ENCODE assay signal across 1 cellular context in genomic region chr9:108889649-108890067, GRCh38.
TF ChIP-seq lines count a peak whose summit lies in the region.

No MANE protein-coding gene starts in this region.

TF ChIP-seq in HepG2, 621 proteins besides CTCF, POLR2A, EP300 and RAD21 (continues in another document):
- TF ChIP-seq MIER2 (CRISPR knock-in tag; IDR thresholded peaks at IDR 0.05) (no peak), YEATS2 (CRISPR knock-in tag; IDR thresholded peaks at IDR 0.05; ENCODE audit: borderline replicate concordance) (no peak; the same call in 1 of the 2 replicates), MEIS2 (CRISPR knock-in tag; IDR thresholded peaks at IDR 0.05) (no peak), RFX5 (IDR thresholded peaks at IDR 0.05; ENCODE audit: low read depth, low read length) (no peak), U2AF1 (optimal IDR thresholded peaks at IDR 0.05; ENCODE audit: low read depth, low read length) (no peak), RXRB (CRISPR knock-in tag; IDR thresholded peaks at IDR 0.05; ENCODE audit: borderline replicate concordance) (peak; percentile 57; the same call in 1 of the 2 replicates), RAD51 (IDR thresholded peaks at IDR 0.05; ENCODE audit: borderline replicate concordance) (no peak), ZBTB1 (CRISPR knock-in tag; IDR thresholded peaks at IDR 0.05; ENCODE audit: borderline replicate concordance) (no peak), NFE2L1 (CRISPR knock-in tag; IDR thresholded peaks at IDR 0.05; ENCODE audit: borderline replicate concordance) (no peak), JARID2 (CRISPR knock-in tag; IDR thresholded peaks at IDR 0.05; ENCODE audit: insufficient replicate concordance) (no peak), GPN1 (CRISPR knock-in tag; IDR thresholded peaks at IDR 0.05; ENCODE audit: borderline replicate concordance) (no peak), THRA (CRISPR knock-in tag; IDR thresholded peaks at IDR 0.05; ENCODE audit: borderline replicate concordance) (no peak), KDM4B (CRISPR knock-in tag; IDR thresholded peaks at IDR 0.05) (no peak), LBX2 (CRISPR knock-in tag; IDR thresholded peaks at IDR 0.05; ENCODE audit: borderline replicate concordance) (no peak), KMT2A (CRISPR knock-in tag; IDR thresholded peaks at IDR 0.05) (no peak), ZNF776 (CRISPR knock-in tag; IDR thresholded peaks at IDR 0.05) (no peak), ZNF280B (CRISPR knock-in tag; IDR thresholded peaks at IDR 0.05; ENCODE audit: borderline replicate concordance) (no peak), SOX5 (CRISPR knock-in tag; IDR thresholded peaks at IDR 0.05; ENCODE audit: borderline replicate concordance) (peak; percentile 34; the same call in 1 of the 2 replicates), HDAC1 (CRISPR knock-in tag; IDR thresholded peaks at IDR 0.05) (no peak), FOXP4 (CRISPR knock-in tag; IDR thresholded peaks at IDR 0.05) (no peak; the same call in 1 of the 2 replicates), ZNF256 (CRISPR knock-in tag; conservative IDR thresholded peaks at IDR 0.05) (no peak), RERE (CRISPR knock-in tag; IDR thresholded peaks at IDR 0.05; ENCODE audit: low read depth) (peak; percentile 66), SRSF1 (optimal IDR thresholded peaks at IDR 0.05; ENCODE audit: low read depth, low read length) (no peak), TOPORS (CRISPR knock-in tag; IDR thresholded peaks at IDR 0.05) (no peak), KDM5A (IDR thresholded peaks at IDR 0.05; ENCODE audit: borderline replicate concordance, low read length) (no peak), RNF2 (conservative IDR thresholded peaks at IDR 0.05; ENCODE audit: low read depth) (no peak), ZBTB2 (CRISPR knock-in tag; IDR thresholded peaks at IDR 0.05; ENCODE audit: low read depth) (no peak), ZNF510 (CRISPR knock-in tag; IDR thresholded peaks at IDR 0.05; ENCODE audit: low read depth) (no peak), ZNF451 (CRISPR knock-in tag; IDR thresholded peaks at IDR 0.05) (no peak), ZNF383 (CRISPR knock-in tag; IDR thresholded peaks at IDR 0.05; ENCODE audit: borderline replicate concordance) (no peak), ZNF879 (CRISPR knock-in tag; IDR thresholded peaks at IDR 0.05) (no peak), ZNF318 (CRISPR knock-in tag; IDR thresholded peaks at IDR 0.05) (no peak), ZMYM2 (CRISPR knock-in tag; IDR thresholded peaks at IDR 0.05) (no peak), NRL (CRISPR knock-in tag; IDR thresholded peaks at IDR 0.05; ENCODE audit: borderline replicate concordance) (no peak), DRAP1 (CRISPR knock-in tag; IDR thresholded peaks at IDR 0.05) (no peak), SPEN (CRISPR knock-in tag; IDR thresholded peaks at IDR 0.05; ENCODE audit: low read depth) (no peak), CC2D1A (CRISPR knock-in tag; IDR thresholded peaks at IDR 0.05) (no peak), ZNF484 (CRISPR knock-in tag; IDR thresholded peaks at IDR 0.05; ENCODE audit: borderline replicate concordance, low read depth) (no peak), ATF7 (IDR thresholded peaks at IDR 0.05) (no peak), ATF7 (CRISPR knock-in tag; IDR thresholded peaks at IDR 0.05) (no peak), JUN (CRISPR knock-in tag; IDR thresholded peaks at IDR 0.05) (no peak), TEAD3 (CRISPR knock-in tag; optimal IDR thresholded peaks at IDR 0.05; ENCODE audit: borderline replicate concordance) (no peak), TCF12 (IDR thresholded peaks at IDR 0.05) (no peak), TCF12 (CRISPR knock-in tag; IDR thresholded peaks at IDR 0.05) (no peak), GABPB1 (CRISPR knock-in tag; IDR thresholded peaks at IDR 0.05) (no peak)
